7 cellular contexts compared by ENCODE assay signal in genomic region chr6:25280617-25280990, GRCh38. TPM values are rescaled to one million over a fixed set of nuclear protein-coding genes. Genes with fewer than 3 reads are reported as not detected.
A peak's percentile ranks its signal among the peaks of the same experiment; 100 is the strongest.
DNase-seq lines count a peak whose midpoint lies in the region; ATAC-seq, FAIRE-seq and TF ChIP-seq lines count a peak whose summit lies in the region.

No MANE protein-coding gene starts in this region.

- H3K36me3 ChIP-seq in H7 (replicated peaks; ENCODE audit: control insufficient read depth, insufficient read depth, low read length), result no peaks in the 10 kb centered on the region

- TF ChIP-seq POLR2A in GM12891 (IDR thresholded peaks at IDR 0.05; ENCODE audit: low read depth, low read length), result no peak

- CTCF ChIA-PET in T-cell (lab: Charles Lee), result interaction anchor here (0.6 to 4.3 kb wide), 6 partner anchors 9 to 571 kb away, joined by 3 to 38 read pairs (median 3); no protein-coding TSS in a partner anchor

- peak overlapping the region; percentile 29 to 75 for H3K27ac Mint-ChIP-seq in T-cell

- H3K27ac ChIP-seq in skin epidermis, result peak overlapping the region in 6 of 21 experiments; percentile 25 to 89 (median 86)

- DNase-seq in H7 (no peak), T-cell (peak in 1 of 34 experiments; percentile 16), hepatic stellate cell (ENCODE audit: low spot score) (peak; percentile 23), EL (no peak), GM12891 (ENCODE audit: insufficient read length, low spot score) (no peak), NCI-H2107 treated with DMSO at 0.1 percent for 48 hours (lab: John Stamatoyannopoulos, UW; ENCODE audit: unreplicated experiment) (no peak)

- FAIRE-seq in GM12891 (lab: Jason Lieb, UNC), result no peak

- H3K27me3 ChIP-seq in H7 (ENCODE audit: control insufficient read depth, insufficient read depth, low read length), result no peaks in the 10 kb centered on the region

- ATAC-seq in T-cell (replicated peaks in 1 of 4), result peak in 1 of 4 experiments; percentile 27

- H3K4me3 ChIP-seq in H7 (ENCODE audit: insufficient read depth, low read depth, low read length) (peak overlapping the region; percentile 98), skin epidermis (peak overlapping the region in 6 of 7 experiments; percentile 48 to 75 (median 70))

- H3K27me3 Mint-ChIP-seq in T-cell, result no peaks in the 10 kb centered on the region

- no peaks in the 10 kb centered on the region for H3K9me3 Mint-ChIP-seq in T-cell

- H3K4me3 Mint-ChIP-seq in T-cell, result peak overlapping the region; percentile 85 to 90 (median 88)

- H3K36me3 Mint-ChIP-seq in T-cell, result peaks cover 5% of the 10 kb centered on the region

- H3K4me1 Mint-ChIP-seq in T-cell, result peaks cover 30 to 35% (median 33%) of the 10 kb centered on the region in 3 donors

- POLR2A ChIA-PET in T-cell (lab: Charles Lee), result interaction anchor here in 1 of 2 donors (1.0 kb wide), 1 partner anchor 181 kb away, joined by 3 read pairs; no protein-coding TSS in a partner anchor

TF ChIP-seq in GM12891, 5 proteins besides CTCF, POLR2A, EP300 and RAD21:
- TF ChIP-seq PAX5 (IDR thresholded peaks at IDR 0.05; ENCODE audit: insufficient read depth, low read length, severe bottlenecking), result no peak
- TF ChIP-seq SPI1 (IDR thresholded peaks at IDR 0.05; ENCODE audit: low read depth, low read length), result no peak
- no peak for TF ChIP-seq POLR2AphosphoS5 (IDR thresholded peaks at IDR 0.05; ENCODE audit: low read depth, low read length)
- no peak for TF ChIP-seq TAF1 (IDR thresholded peaks at IDR 0.05; ENCODE audit: low read depth, low read length)
- TF ChIP-seq POU2F2 (IDR thresholded peaks at IDR 0.05; ENCODE audit: low read depth, low read length), result no peak
TF ChIP-seq in GM12891: peak in this region for 0.

RNA-seq across cellular contexts. Expression of gene CARMIL1, which starts 1.4 kb away (rescaled TPM):
- 19.4 and 23.4 TPM in 2 replicates for total RNA-seq in H7 (2014; rRNA removed; shearing (Covaris generic))
- total RNA-seq in T-cell, result 10 to 100 TPM in 1 of 5 donors, 1 to 10 TPM in 4; 4.0 to 11.6 (median 6.1) TPM
- polyA plus RNA-seq in GM12891 (2012; ENCODE audit: low read depth, missing spikeins), result 0.26 TPM
